ENCODE assay signal across 14 cellular contexts in genomic region chr15:41950505-41950904, GRCh38. TPM values are rescaled to one million over a fixed set of nuclear protein-coding genes. Genes with fewer than 3 reads are reported as not detected.
A peak's percentile ranks its signal among the peaks of the same experiment; 100 is the strongest.
DNase-seq lines count a peak whose midpoint lies in the region; ATAC-seq and TF ChIP-seq lines count a peak whose summit lies in the region.
"Had no signal": no experiment of that assay in that cellular context is flagged by ENCODE, and none has a peak within 500 bp of the region (broad histone marks: within the 10 kb centered on the region; RNA-seq: fewer than 3 reads in every experiment).

No MANE protein-coding gene starts in this region.

- 49 to 67% methylated on average over 6 of the region's 6 CpGs for WGBS in esophagus squamous epithelium, 2 donors

- DNase-seq in activated T-cell treated with anti-CD3 and anti-CD28 coated beads, Interleukin-2, amount 50 U/mL, for 72 hours = no peak
- DNase-seq in activated T-cell treated with anti-CD3 and anti-CD28 coated beads for 4 hours = no peak
- DNase-seq in esophagus squamous epithelium (lab: John Stamatoyannopoulos, UW) = no peak
- DNase-seq in vagina (ENCODE audit: extremely low spot score in 2 of 2) = no peak
- DNase-seq in Karpas-422 = no peak
- no peak for DNase-seq in NCI-H2029 (lab: John Stamatoyannopoulos, UW)
- DNase-seq: naive B cell, NCI-H2171 treated with DMSO at 0.1 percent for 48 hours, OCI-M1, sigmoid colon had no signal

- H3K4me3 ChIP-seq in esophagus squamous epithelium (no peak overlapping the region), vagina (no peak overlapping the region), Karpas-422 (ENCODE audit: low read length) (no peak overlapping the region)
- H3K4me3 ChIP-seq: HAP-1, sigmoid colon had no signal

- no peaks in the 10 kb centered on the region for H3K27me3 ChIP-seq in esophagus squamous epithelium
- no peaks in the 10 kb centered on the region for H3K27me3 ChIP-seq in vagina
- H3K27me3 ChIP-seq in Karpas-422 (ENCODE audit: low read length) = no peaks in the 10 kb centered on the region
- H3K27me3 ChIP-seq: sigmoid colon had no signal

- H3K4me1 Mint-ChIP-seq in activated T-cell treated with anti-CD3 and anti-CD28 coated beads, Interleukin-2, amount 50 U/mL, for 72 hours (ENCODE audit: low read depth) = peaks cover 4% of the 10 kb centered on the region
- H3K4me1 Mint-ChIP-seq in nephron = peaks cover 33% of the 10 kb centered on the region

- no peak overlapping the region for H2AFZ ChIP-seq in Karpas-422 (ENCODE audit: low read length)

- H3K27ac ChIP-seq in esophagus squamous epithelium (peak overlapping the region in 3 of 4 donors; percentile 31 to 52 (median 47)), vagina (peak overlapping the region; percentile 49), Karpas-422 (ENCODE audit: low read length) (no peak overlapping the region)

- H3K4me2 ChIP-seq in Karpas-422 (ENCODE audit: low read depth, low read length, poor library complexity, severe bottlenecking) = no peak overlapping the region

- H3K9me2 ChIP-seq in Karpas-422 (replicated peaks; ENCODE audit: insufficient read depth, low read length) = no peaks in the 10 kb centered on the region

- H3K9me3 ChIP-seq in esophagus squamous epithelium (no peaks in the 10 kb centered on the region), vagina (no peaks in the 10 kb centered on the region), Karpas-422 (ENCODE audit: low read length) (no peaks in the 10 kb centered on the region)
- H3K9me3 ChIP-seq: HAP-1, sigmoid colon had no signal

- H3K36me3 ChIP-seq in esophagus squamous epithelium (peaks cover 0 to 51% (median 10%) of the 10 kb centered on the region in 3 donors), vagina (no peaks in the 10 kb centered on the region), Karpas-422 (ENCODE audit: insufficient read depth, low read length) (peaks cover 3% of the 10 kb centered on the region; the same call in 1 of the 2 replicates)
- H3K36me3 ChIP-seq: HAP-1 had no signal

- no peaks in the 10 kb centered on the region for H3K9me3 Mint-ChIP-seq in activated T-cell treated with anti-CD3 and anti-CD28 coated beads, Interleukin-2, amount 50 U/mL, for 72 hours
- H3K9me3 Mint-ChIP-seq in nephron = no peaks in the 10 kb centered on the region
- H3K9me3 Mint-ChIP-seq: naive B cell had no signal

- no peak for ATAC-seq in activated T-cell treated with anti-CD3 and anti-CD28 coated beads, Interleukin-2, amount 50 U/mL, for 72 hours (replicated peaks in 1 of 2)
- no peak for ATAC-seq in HG03460 (IDR thresholded peaks at IDR 0.05; ENCODE audit: unreplicated experiment)
- ATAC-seq: activated CD4-positive, CD25-positive, alpha-beta regulatory T cell treated with anti-CD3 and anti-CD28 coated beads, Interleukin-2, amount 50 U/mL, for 24 hours had no signal

- H3K27ac Mint-ChIP-seq in activated T-cell treated with anti-CD3 and anti-CD28 coated beads, Interleukin-2, amount 50 U/mL, for 72 hours = peak overlapping the region; percentile 3
- peak overlapping the region; percentile 12 to 71 (median 29) for H3K27ac Mint-ChIP-seq in nephron
- H3K27ac Mint-ChIP-seq: naive B cell had no signal

- H3K79me2 ChIP-seq in Karpas-422 (ENCODE audit: low read length) = peaks cover 46% of the 10 kb centered on the region

- H3K9ac ChIP-seq in Karpas-422 (ENCODE audit: low read length) = no peak overlapping the region

- TF ChIP-seq CTCF in esophagus squamous epithelium (IDR thresholded peaks at IDR 0.05) (no peak), nephron (IDR thresholded peaks at IDR 0.05; ENCODE audit: unreplicated experiment in 3 of 3) (no peak), vagina (IDR thresholded peaks at IDR 0.05) (no peak)

- H3K4me1 ChIP-seq in esophagus squamous epithelium (peaks cover 0 to 67% (median 10%) of the 10 kb centered on the region in 3 donors), vagina (peaks cover 23% of the 10 kb centered on the region), Karpas-422 (ENCODE audit: low read length) (no peaks in the 10 kb centered on the region)
- H3K4me1 ChIP-seq: HAP-1 had no signal

- H4K20me1 ChIP-seq in Karpas-422 (ENCODE audit: insufficient read depth, low read depth, low read length) = 0 out of 2 replicates have a peak, but pooled peaks cover 6% of the 10 kb centered on the region

- no peaks in the 10 kb centered on the region for H3K27me3 Mint-ChIP-seq in activated T-cell treated with anti-CD3 and anti-CD28 coated beads, Interleukin-2, amount 50 U/mL, for 72 hours (ENCODE audit: low read depth)
- H3K27me3 Mint-ChIP-seq in nephron (ENCODE audit: low read depth) = peaks cover 3% of the 10 kb centered on the region
- H3K27me3 Mint-ChIP-seq: naive B cell had no signal

- H3K4me3 Mint-ChIP-seq in activated T-cell treated with anti-CD3 and anti-CD28 coated beads, Interleukin-2, amount 50 U/mL, for 72 hours = no peak overlapping the region
- H3K4me3 Mint-ChIP-seq in nephron = no peak overlapping the region
- H3K4me3 Mint-ChIP-seq: naive B cell had no signal

- H3K36me3 Mint-ChIP-seq in activated T-cell treated with anti-CD3 and anti-CD28 coated beads, Interleukin-2, amount 50 U/mL, for 72 hours (ENCODE audit: insufficient read depth in 2 of 2) = peaks cover 3 to 9% of the 10 kb centered on the region in 2 donors
- no peaks in the 10 kb centered on the region for H3K36me3 Mint-ChIP-seq in nephron (ENCODE audit: low read depth)

- intact Hi-C loops in esophagus squamous epithelium (cut with DNase I) (no loop called here), vagina (cut with DNase I) (loop anchor here (5.0 kb wide), 1 partner anchor 1912 kb away; no protein-coding TSS in a partner anchor)

- TF ChIP-seq POLR2A in esophagus squamous epithelium (IDR thresholded peaks at IDR 0.05) (no peak), vagina (IDR thresholded peaks at IDR 0.05) (no peak)

RNA-seq across cellular contexts. Expression of gene EHD4, which starts 21.9 kb away (rescaled TPM):
- 10 to 100 TPM; 22.6 to 32.7 TPM for total RNA-seq in activated T-cell treated with anti-CD3 and anti-CD28 coated beads, Interleukin-2, amount 50 U/mL, for 72 hours
- total RNA-seq in esophagus squamous epithelium (10 to 100 TPM; 25.4 to 45.3 (median 27.8) TPM), vagina (24.6 TPM)
- total RNA-seq in Karpas-422 (2014; rRNA removed; shearing (Covaris generic); ENCODE audit: low replicate concordance) = 19.9 and 20.4 TPM in 2 replicates

RNA-seq across cellular contexts. Expression of gene SPTBN5, which starts 56.7 kb away (rescaled TPM):
- total RNA-seq in activated T-cell treated with anti-CD3 and anti-CD28 coated beads, Interleukin-2, amount 50 U/mL, for 72 hours = 1 to 10 TPM in 1 of 2 donors, under 1 TPM in 1; 0.41 to 1.7 TPM
- 1 to 10 TPM; 1.9 to 4.4 (median 3.4) TPM for total RNA-seq in esophagus squamous epithelium
- 0.49 TPM for total RNA-seq in vagina
- total RNA-seq in Karpas-422 (2014; rRNA removed; shearing (Covaris generic); ENCODE audit: low replicate concordance) = 0.11 and 0.22 TPM in 2 replicates
